ENCODE assay signal across 22 cellular contexts in the genomic region with DNA sequence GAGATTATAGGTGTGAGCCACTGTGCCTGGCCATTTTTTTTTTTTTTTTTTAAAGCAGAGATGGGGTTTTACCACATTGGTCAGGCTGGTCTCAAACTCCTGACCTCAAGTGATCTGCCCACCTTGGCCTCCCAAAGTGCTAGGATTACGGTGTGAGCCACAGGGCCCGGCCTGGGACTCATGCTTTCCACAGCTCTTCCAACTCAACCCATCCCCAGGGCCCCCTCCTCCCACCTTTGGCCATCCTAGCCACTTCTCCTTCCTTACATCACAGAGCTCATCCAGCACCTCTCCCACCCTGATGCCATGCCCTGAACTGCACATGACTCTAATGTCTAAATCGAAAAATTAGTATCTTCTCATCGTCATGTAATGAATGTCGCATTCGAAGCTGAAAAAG. TPM values are rescaled to one million over a fixed set of nuclear protein-coding genes. Genes with fewer than 3 reads are reported as not detected.
"Had no signal": no experiment of that assay in that cellular context is flagged by ENCODE, and none has a peak within 500 bp of the region (broad histone marks: within the 10 kb centered on the region; RNA-seq: fewer than 3 reads in every experiment).

No MANE protein-coding gene starts in this region.

- H3K4me3 ChIP-seq: esophagus squamous epithelium, neural progenitor cell, psoas muscle, skin epidermis, thoracic aorta, upper lobe of left lung had no signal

- H3K9me3 ChIP-seq: esophagus squamous epithelium, psoas muscle, thoracic aorta, upper lobe of left lung had no signal

- H3K4me3 Mint-ChIP-seq: activated naive CD4-positive, alpha-beta T cell treated with anti-CD3 and anti-CD28 coated beads, Interleukin-2, amount 50 U/mL, for 24 hours; naive thymus-derived CD4-positive, alpha-beta T cell; neural progenitor cell had no signal

- H3K27me3 Mint-ChIP-seq: activated naive CD4-positive, alpha-beta T cell treated with anti-CD3 and anti-CD28 coated beads, Interleukin-2, amount 50 U/mL, for 24 hours; naive thymus-derived CD4-positive, alpha-beta T cell had no signal

- H3K9me3 Mint-ChIP-seq: activated naive CD4-positive, alpha-beta T cell treated with anti-CD3 and anti-CD28 coated beads, Interleukin-2, amount 50 U/mL, for 24 hours; naive thymus-derived CD4-positive, alpha-beta T cell; neural progenitor cell had no signal

- H3K27ac Mint-ChIP-seq: neural progenitor cell had no signal

- H3K27me3 ChIP-seq: brain microvascular endothelial cell, esophagus squamous epithelium, neural progenitor cell, upper lobe of left lung had no signal

- H3K27ac ChIP-seq: brain microvascular endothelial cell, esophagus squamous epithelium, neural progenitor cell, psoas muscle, skin epidermis, thoracic aorta, upper lobe of left lung had no signal

- H3K4me1 ChIP-seq: neural progenitor cell had no signal

- DNase-seq: brain microvascular endothelial cell; central memory CD4-positive, alpha-beta T cell; cortex of kidney; effector CD4-positive, alpha-beta T cell; esophagus squamous epithelium; mesendoderm; naive thymus-derived CD4-positive, alpha-beta T cell; psoas muscle; right cardiac atrium; stimulated activated CD4-positive, alpha-beta T cell treated with anti-CD3 and anti-CD28 coated beads, Interleukin-15, amount 100 ng/mL, for 24 hours; stimulated activated CD4-positive, alpha-beta T cell treated with anti-CD3 and anti-CD28 coated beads, Interleukin-2, amount 100 ng/mL, for 48 hours; T-helper 1 cell; T-helper 9 cell; upper lobe of left lung had no signal

- ATAC-seq: naive thymus-derived CD4-positive, alpha-beta T cell; psoas muscle; right cardiac atrium; SK-N-SH treated with all-trans-retinoic acid at 6 μM for 48 hours had no signal

RNA-seq across cellular contexts. Expression of gene TDRD9, which starts 12.6 kb away (rescaled TPM):
- total RNA-seq: osteocyte had no signal

RNA-seq across cellular contexts. Expression of gene RD3L, which starts 26.7 kb away (rescaled TPM):
- total RNA-seq: esophagus squamous epithelium; glomerular endothelial cell; mucosa of gallbladder; naive thymus-derived CD4-positive, alpha-beta T cell; osteocyte; psoas muscle; thoracic aorta; upper lobe of left lung had no signal
- polyA plus RNA-seq: naive thymus-derived CD4-positive, alpha-beta T cell; psoas muscle had no signal
